9 cellular contexts compared by ENCODE assay signal in genomic region chr12:20624718-20625117, GRCh38.
DNase-seq lines count a peak whose midpoint lies in the region; ATAC-seq and TF ChIP-seq lines count a peak whose summit lies in the region.
"Had no signal": no experiment of that assay in that cellular context is flagged by ENCODE, and none has a peak within 500 bp of the region (broad histone marks: within the 10 kb centered on the region; RNA-seq: fewer than 3 reads in every experiment).

No MANE protein-coding gene starts in this region.

- H3K4me3 ChIP-seq in BJ (ENCODE audit: low read depth, low read length), result no peak overlapping the region

- no peak overlapping the region for H3K4me3 Mint-ChIP-seq in brain
- no peak overlapping the region for H3K4me3 Mint-ChIP-seq in T-helper 2 cell treated with Interferon-gamma antibody and Interleukin-4, amounts not matched to agents 5 μg/mL and 100 μg/mL, for 36 hours
- H3K4me3 Mint-ChIP-seq: activated B cell treated with CpG ODN at 0.5 μM for 24 hours had no signal

- ATAC-seq in left lobe of liver, result peak; percentile 58

- TF ChIP-seq CTCF in BJ (IDR thresholded peaks at IDR 0.05; ENCODE audit: insufficient read depth, low read depth, low read length) (peak; percentile 51), brain (conservative IDR thresholded peaks at IDR 0.05) (peak; percentile 19 to 60)

- peak; percentile 47 for TF ChIP-seq RAD21 in Ishikawa (IDR thresholded peaks at IDR 0.05; ENCODE audit: low read depth)

- H3K27me3 ChIP-seq in BJ (ENCODE audit: control insufficient read depth, insufficient read depth, low read length), result no peaks in the 10 kb centered on the region

- H3K9me3 Mint-ChIP-seq in brain, result no peaks in the 10 kb centered on the region
- H3K9me3 Mint-ChIP-seq in T-helper 2 cell treated with Interferon-gamma antibody and Interleukin-4, amounts not matched to agents 5 μg/mL and 100 μg/mL, for 36 hours, result no peaks in the 10 kb centered on the region

- no peaks in the 10 kb centered on the region for H3K36me3 ChIP-seq in BJ (ENCODE audit: control insufficient read depth, insufficient read depth, low read length)

- DNase-seq in BJ (ENCODE audit: low read depth) (no peak), left lobe of liver (ENCODE audit: low spot score) (no peak), NCI-H774 (lab: John Stamatoyannopoulos, UW) (no peak), T-helper 9 cell (no peak), epidermal melanocyte (ENCODE audit: insufficient read length, low spot score) (no peak)
- DNase-seq in T-helper 2 cell treated with Interferon-gamma antibody and Interleukin-4, amounts not matched to agents 5 μg/mL and 100 μg/mL, for 36 hours (ENCODE audit: low spot score), result no peak
- DNase-seq: activated B cell treated with CpG ODN at 0.5 μM for 24 hours had no signal

- CTCF ChIA-PET in BJ (lab: Yijun Ruan, JAX), result interaction anchor here (1.6 kb wide), 1 partner anchor 13 kb away, joined by 4 read pairs; no protein-coding TSS in a partner anchor

- peaks cover 26% of the 10 kb centered on the region for H3K36me3 Mint-ChIP-seq in brain
- no peaks in the 10 kb centered on the region for H3K36me3 Mint-ChIP-seq in T-helper 2 cell treated with Interferon-gamma antibody and Interleukin-4, amounts not matched to agents 5 μg/mL and 100 μg/mL, for 36 hours (ENCODE audit: low read depth)

- POLR2A ChIA-PET in BJ (lab: Charles Lee), result no interaction called here

- no peak for TF ChIP-seq EP300 in Ishikawa (IDR thresholded peaks at IDR 0.05; ENCODE audit: borderline replicate concordance)

- peak overlapping the region in 1 of 5 experiments; percentile 1 for H3K27ac Mint-ChIP-seq in brain
- H3K27ac Mint-ChIP-seq in T-helper 2 cell treated with Interferon-gamma antibody and Interleukin-4, amounts not matched to agents 5 μg/mL and 100 μg/mL, for 36 hours, result no peak overlapping the region
- H3K27ac Mint-ChIP-seq: activated B cell treated with CpG ODN at 0.5 μM for 24 hours had no signal

- peaks cover 26% of the 10 kb centered on the region for H3K4me1 Mint-ChIP-seq in brain
- H3K4me1 Mint-ChIP-seq in T-helper 2 cell treated with Interferon-gamma antibody and Interleukin-4, amounts not matched to agents 5 μg/mL and 100 μg/mL, for 36 hours (ENCODE audit: low read depth), result no peaks in the 10 kb centered on the region
- H3K4me1 Mint-ChIP-seq: activated B cell treated with CpG ODN at 0.5 μM for 24 hours had no signal

- no peaks in the 10 kb centered on the region for H3K27me3 Mint-ChIP-seq in brain
- H3K27me3 Mint-ChIP-seq in T-helper 2 cell treated with Interferon-gamma antibody and Interleukin-4, amounts not matched to agents 5 μg/mL and 100 μg/mL, for 36 hours (ENCODE audit: low read depth), result no peaks in the 10 kb centered on the region
- H3K27me3 Mint-ChIP-seq: activated B cell treated with CpG ODN at 0.5 μM for 24 hours had no signal

TF ChIP-seq in Ishikawa, 13 proteins besides CTCF, POLR2A, EP300 and RAD21:
- TF ChIP-seq, protein P1, sequence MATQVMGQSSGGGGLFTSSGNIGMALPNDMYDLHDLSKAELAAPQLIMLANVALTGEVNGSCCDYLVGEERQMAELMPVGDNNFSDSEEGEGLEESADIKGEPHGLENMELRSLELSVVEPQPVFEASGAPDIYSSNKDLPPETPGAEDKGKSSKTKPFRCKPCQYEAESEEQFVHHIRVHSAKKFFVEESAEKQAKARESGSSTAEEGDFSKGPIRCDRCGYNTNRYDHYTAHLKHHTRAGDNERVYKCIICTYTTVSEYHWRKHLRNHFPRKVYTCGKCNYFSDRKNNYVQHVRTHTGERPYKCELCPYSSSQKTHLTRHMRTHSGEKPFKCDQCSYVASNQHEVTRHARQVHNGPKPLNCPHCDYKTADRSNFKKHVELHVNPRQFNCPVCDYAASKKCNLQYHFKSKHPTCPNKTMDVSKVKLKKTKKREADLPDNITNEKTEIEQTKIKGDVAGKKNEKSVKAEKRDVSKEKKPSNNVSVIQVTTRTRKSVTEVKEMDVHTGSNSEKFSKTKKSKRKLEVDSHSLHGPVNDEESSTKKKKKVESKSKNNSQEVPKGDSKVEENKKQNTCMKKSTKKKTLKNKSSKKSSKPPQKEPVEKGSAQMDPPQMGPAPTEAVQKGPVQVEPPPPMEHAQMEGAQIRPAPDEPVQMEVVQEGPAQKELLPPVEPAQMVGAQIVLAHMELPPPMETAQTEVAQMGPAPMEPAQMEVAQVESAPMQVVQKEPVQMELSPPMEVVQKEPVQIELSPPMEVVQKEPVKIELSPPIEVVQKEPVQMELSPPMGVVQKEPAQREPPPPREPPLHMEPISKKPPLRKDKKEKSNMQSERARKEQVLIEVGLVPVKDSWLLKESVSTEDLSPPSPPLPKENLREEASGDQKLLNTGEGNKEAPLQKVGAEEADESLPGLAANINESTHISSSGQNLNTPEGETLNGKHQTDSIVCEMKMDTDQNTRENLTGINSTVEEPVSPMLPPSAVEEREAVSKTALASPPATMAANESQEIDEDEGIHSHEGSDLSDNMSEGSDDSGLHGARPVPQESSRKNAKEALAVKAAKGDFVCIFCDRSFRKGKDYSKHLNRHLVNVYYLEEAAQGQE (IDR thresholded peaks at IDR 0.05; ENCODE audit: low read depth), result no peak
- TF ChIP-seq NFIC (IDR thresholded peaks at IDR 0.05), result no peak
- no peak for TF ChIP-seq EGR1 (IDR thresholded peaks at IDR 0.05)
- no peak for TF ChIP-seq FOXM1 (IDR thresholded peaks at IDR 0.05; ENCODE audit: borderline replicate concordance, low read depth)
- no peak for TF ChIP-seq TCF12 (IDR thresholded peaks at IDR 0.05; ENCODE audit: low read depth)
- TF ChIP-seq TEAD4 (IDR thresholded peaks at IDR 0.05), result no peak
- no peak for TF ChIP-seq USF1 (IDR thresholded peaks at IDR 0.05)
